In the genomic region with DNA sequence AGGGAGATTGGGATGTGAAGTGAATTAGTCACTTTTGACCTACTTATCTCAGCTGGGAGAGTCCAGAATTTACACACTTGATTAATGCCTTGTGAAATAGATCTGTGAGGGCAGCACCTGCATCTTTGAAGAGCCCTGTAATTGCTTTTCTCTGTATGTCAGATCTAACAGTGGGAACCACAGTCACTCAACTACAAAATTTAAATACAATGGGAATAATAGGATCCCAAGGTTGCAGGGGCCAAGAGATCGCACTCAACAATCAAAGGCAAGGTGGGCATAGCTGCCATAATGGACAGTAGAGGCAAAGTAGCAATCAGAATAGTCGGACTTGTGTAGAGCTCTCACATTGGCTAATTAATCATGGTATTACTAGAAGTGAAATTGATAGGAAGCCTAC, we compare ENCODE assay signal across 3 cellular contexts.
"Had no signal": no experiment of that assay in that cellular context is flagged by ENCODE, and none has a peak within 500 bp of the region (broad histone marks: within the 10 kb centered on the region; RNA-seq: fewer than 3 reads in every experiment).

No MANE protein-coding gene starts in this region.

- H3K4me3 ChIP-seq: GM12878 had no signal

- DNase-seq: GDM1, GF-D8 had no signal
